2 cellular contexts compared by ENCODE assay signal in genomic region chr1:72371259-72372035, GRCh38.
TF ChIP-seq lines count a peak whose summit lies in the region.

No MANE protein-coding gene starts in this region.

TF ChIP-seq in H1, 55 proteins besides CTCF, POLR2A, EP300 and RAD21:
- TF ChIP-seq TCF12 (IDR thresholded peaks at IDR 0.05; ENCODE audit: low read depth, low read length) (no peak), CBX8 (IDR thresholded peaks at IDR 0.05; ENCODE audit: borderline replicate concordance, low read depth, low read length) (no peak), MAX (IDR thresholded peaks at IDR 0.05) (no peak), KDM5A (IDR thresholded peaks at IDR 0.05; ENCODE audit: low read length) (no peak), HDAC2 (IDR thresholded peaks at IDR 0.05; ENCODE audit: borderline replicate concordance in 1 of 2, low read depth in 2 of 2, low read length in 2 of 2) (no peak)

TF ChIP-seq in HepG2, 621 proteins besides CTCF, POLR2A, EP300 and RAD21:
- no peak for TF ChIP-seq CREBL2 (CRISPR knock-in tag; IDR thresholded peaks at IDR 0.05; ENCODE audit: borderline replicate concordance)
- TF ChIP-seq ZNF30 (CRISPR knock-in tag; IDR thresholded peaks at IDR 0.05): no peak
- no peak for TF ChIP-seq ZNF407 (CRISPR knock-in tag; IDR thresholded peaks at IDR 0.05; ENCODE audit: not compliant biosample characterization)
- no peak for TF ChIP-seq ZNF20 (CRISPR knock-in tag; IDR thresholded peaks at IDR 0.05)
- no peak for TF ChIP-seq PPARG (CRISPR knock-in tag; conservative IDR thresholded peaks at IDR 0.05)
- no peak for TF ChIP-seq ZNF296 (CRISPR knock-in tag; conservative IDR thresholded peaks at IDR 0.05)
